Comparison of ENCODE assay signal across 1 cellular context in genomic region chr6:15244605-15245360, GRCh38.
TF ChIP-seq lines count a peak whose summit lies in the region.

No MANE protein-coding gene starts in this region.

TF ChIP-seq in K562, 482 proteins besides CTCF, POLR2A, EP300 and RAD21 (continued from another document and continues in another):
- TF ChIP-seq, protein P1, sequence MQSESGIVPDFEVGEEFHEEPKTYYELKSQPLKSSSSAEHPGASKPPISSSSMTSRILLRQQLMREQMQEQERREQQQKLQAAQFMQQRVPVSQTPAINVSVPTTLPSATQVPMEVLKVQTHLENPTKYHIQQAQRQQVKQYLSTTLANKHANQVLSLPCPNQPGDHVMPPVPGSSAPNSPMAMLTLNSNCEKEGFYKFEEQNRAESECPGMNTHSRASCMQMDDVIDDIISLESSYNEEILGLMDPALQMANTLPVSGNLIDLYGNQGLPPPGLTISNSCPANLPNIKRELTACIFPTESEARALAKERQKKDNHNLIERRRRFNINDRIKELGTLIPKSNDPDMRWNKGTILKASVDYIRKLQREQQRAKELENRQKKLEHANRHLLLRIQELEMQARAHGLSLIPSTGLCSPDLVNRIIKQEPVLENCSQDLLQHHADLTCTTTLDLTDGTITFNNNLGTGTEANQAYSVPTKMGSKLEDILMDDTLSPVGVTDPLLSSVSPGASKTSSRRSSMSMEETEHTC (IDR thresholded peaks at IDR 0.05) = no peak
- TF ChIP-seq DLX4 (CRISPR knock-in tag; IDR thresholded peaks at IDR 0.05) (no peak), ATF1 (CRISPR knock-in tag; IDR thresholded peaks at IDR 0.05) (peak; percentile 46; the same call in 1 of the 2 replicates), ATF1 (tag; IDR thresholded peaks at IDR 0.05) (no peak; the same call in 1 of the 2 replicates), KLF13 (tag; IDR thresholded peaks at IDR 0.05; ENCODE audit: borderline replicate concordance, low read depth) (peak; percentile 97; the same call in 1 of the 2 replicates), PATZ1 (CRISPR knock-in tag; IDR thresholded peaks at IDR 0.05; ENCODE audit: borderline replicate concordance) (no peak), POLR2G (IDR thresholded peaks at IDR 0.05; ENCODE audit: low read depth, low read length) (peak; percentile 92), ARID1B (IDR thresholded peaks at IDR 0.05) (0 out of 2 replicates have a peak, but pooled peaks have one; percentile 16), ZNF174 (CRISPR knock-in tag; IDR thresholded peaks at IDR 0.05) (no peak), USF2 (CRISPR knock-in tag; IDR thresholded peaks at IDR 0.05) (no peak), POLR2H (tag; IDR thresholded peaks at IDR 0.05; ENCODE audit: low read depth) (peak; percentile 40; the same call in 1 of the 2 replicates), RBM39 (optimal IDR thresholded peaks at IDR 0.05; ENCODE audit: low read depth, low read length) (no peak), ZNF347 (CRISPR knock-in tag; IDR thresholded peaks at IDR 0.05; ENCODE audit: low read depth) (no peak), CCAR2 (IDR thresholded peaks at IDR 0.05; ENCODE audit: low read depth, low read length) (no peak), GABPA (tag; conservative IDR thresholded peaks at IDR 0.05; ENCODE audit: low read depth) (no peak), ZNF707 (CRISPR knock-in tag; conservative IDR thresholded peaks at IDR 0.05) (0 out of 2 replicates have a peak, but pooled peaks have one; percentile 52), ZNF76 (CRISPR knock-in tag; IDR thresholded peaks at IDR 0.05; ENCODE audit: borderline replicate concordance) (peak; percentile 88; the same call in 1 of the 2 replicates), MEF2D (tag; conservative IDR thresholded peaks at IDR 0.05; ENCODE audit: low read depth) (no peak), KDM4B (IDR thresholded peaks at IDR 0.05; ENCODE audit: borderline replicate concordance in 2 of 2, low read depth in 1 of 2) (no peak), ASH1L (IDR thresholded peaks at IDR 0.05; ENCODE audit: borderline replicate concordance, low read depth, partially characterized antibody) (no peak), NR3C1 (CRISPR knock-in tag; IDR thresholded peaks at IDR 0.05) (peak; percentile 73; the same call in 1 of the 2 replicates), ZNF695 (CRISPR knock-in tag; IDR thresholded peaks at IDR 0.05) (peak; percentile 81; the same call in 1 of the 2 replicates), PURB (CRISPR knock-in tag; IDR thresholded peaks at IDR 0.05; ENCODE audit: low read depth) (no peak), ZNF395 (CRISPR knock-in tag; IDR thresholded peaks at IDR 0.05) (peak; percentile 67; the same call in 1 of the 2 replicates), NFYB (IDR thresholded peaks at IDR 0.05; ENCODE audit: extremely low read depth, insufficient read length) (peak; percentile 8), ZSCAN32 (CRISPR knock-in tag; IDR thresholded peaks at IDR 0.05) (peak; percentile 56; the same call in 1 of the 2 replicates), EWSR1 (IDR thresholded peaks at IDR 0.05; ENCODE audit: borderline replicate concordance, low read depth, partially characterized antibody) (no peak), ELF1 (tag; IDR thresholded peaks at IDR 0.05) (no peak), BRF1 (IDR thresholded peaks at IDR 0.05; ENCODE audit: borderline replicate concordance, extremely low read depth, insufficient read length) (no peak), ZNF592 (IDR thresholded peaks at IDR 0.05) (peak; percentile 92), KDM5B (IDR thresholded peaks at IDR 0.05; ENCODE audit: insufficient replicate concordance, low read depth, low read length) (peak; percentile 65), SMARCC2 (IDR thresholded peaks at IDR 0.05; ENCODE audit: low read depth) (no peak; the same call in 1 of the 2 replicates), NR4A1 (CRISPR knock-in tag; IDR thresholded peaks at IDR 0.05) (0 out of 2 replicates have a peak, but pooled peaks have one; percentile 32), NR4A1 (tag; IDR thresholded peaks at IDR 0.05) (peak; percentile 61; the same call in 1 of the 2 replicates), CXXC5 (CRISPR knock-in tag; IDR thresholded peaks at IDR 0.05) (peak; percentile 87), ZNF324 (CRISPR knock-in tag; IDR thresholded peaks at IDR 0.05) (no peak; the same call in 1 of the 2 replicates), E2F8 (IDR thresholded peaks at IDR 0.05; ENCODE audit: low read depth, partially characterized antibody) (no peak), BMI1 (IDR thresholded peaks at IDR 0.05; ENCODE audit: low read length) (no peak), ZFP1 (CRISPR knock-in tag; IDR thresholded peaks at IDR 0.05) (0 out of 2 replicates have a peak, but pooled peaks have one; percentile 13), TAF1 (IDR thresholded peaks at IDR 0.05; ENCODE audit: control insufficient read depth, extremely low read depth, insufficient read depth, low read length, severe bottlenecking) (peak; percentile 7), ZBTB5 (IDR thresholded peaks at IDR 0.05) (no peak)
- TF ChIP-seq, protein P2, sequence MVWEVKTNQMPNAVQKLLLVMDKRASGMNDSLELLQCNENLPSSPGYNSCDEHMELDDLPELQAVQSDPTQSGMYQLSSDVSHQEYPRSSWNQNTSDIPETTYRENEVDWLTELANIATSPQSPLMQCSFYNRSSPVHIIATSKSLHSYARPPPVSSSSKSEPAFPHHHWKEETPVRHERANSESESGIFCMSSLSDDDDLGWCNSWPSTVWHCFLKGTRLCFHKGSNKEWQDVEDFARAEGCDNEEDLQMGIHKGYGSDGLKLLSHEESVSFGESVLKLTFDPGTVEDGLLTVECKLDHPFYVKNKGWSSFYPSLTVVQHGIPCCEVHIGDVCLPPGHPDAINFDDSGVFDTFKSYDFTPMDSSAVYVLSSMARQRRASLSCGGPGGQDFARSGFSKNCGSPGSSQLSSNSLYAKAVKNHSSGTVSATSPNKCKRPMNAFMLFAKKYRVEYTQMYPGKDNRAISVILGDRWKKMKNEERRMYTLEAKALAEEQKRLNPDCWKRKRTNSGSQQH (CRISPR knock-in tag; IDR thresholded peaks at IDR 0.05) = 0 out of 2 replicates have a peak, but pooled peaks have one; percentile 59
- TF ChIP-seq, protein P3, sequence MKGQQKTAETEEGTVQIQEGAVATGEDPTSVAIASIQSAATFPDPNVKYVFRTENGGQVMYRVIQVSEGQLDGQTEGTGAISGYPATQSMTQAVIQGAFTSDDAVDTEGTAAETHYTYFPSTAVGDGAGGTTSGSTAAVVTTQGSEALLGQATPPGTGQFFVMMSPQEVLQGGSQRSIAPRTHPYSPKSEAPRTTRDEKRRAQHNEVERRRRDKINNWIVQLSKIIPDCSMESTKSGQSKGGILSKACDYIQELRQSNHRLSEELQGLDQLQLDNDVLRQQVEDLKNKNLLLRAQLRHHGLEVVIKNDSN (CRISPR knock-in tag; IDR thresholded peaks at IDR 0.05) = peak; percentile 23; the same call in 1 of the 2 replicates
- TF ChIP-seq, protein P4, sequence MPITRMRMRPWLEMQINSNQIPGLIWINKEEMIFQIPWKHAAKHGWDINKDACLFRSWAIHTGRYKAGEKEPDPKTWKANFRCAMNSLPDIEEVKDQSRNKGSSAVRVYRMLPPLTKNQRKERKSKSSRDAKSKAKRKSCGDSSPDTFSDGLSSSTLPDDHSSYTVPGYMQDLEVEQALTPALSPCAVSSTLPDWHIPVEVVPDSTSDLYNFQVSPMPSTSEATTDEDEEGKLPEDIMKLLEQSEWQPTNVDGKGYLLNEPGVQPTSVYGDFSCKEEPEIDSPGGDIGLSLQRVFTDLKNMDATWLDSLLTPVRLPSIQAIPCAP (CRISPR knock-in tag; IDR thresholded peaks at IDR 0.05; ENCODE audit: borderline replicate concordance) = no peak
